Comparison of ENCODE assay signal across 10 cellular contexts in the genomic region with DNA sequence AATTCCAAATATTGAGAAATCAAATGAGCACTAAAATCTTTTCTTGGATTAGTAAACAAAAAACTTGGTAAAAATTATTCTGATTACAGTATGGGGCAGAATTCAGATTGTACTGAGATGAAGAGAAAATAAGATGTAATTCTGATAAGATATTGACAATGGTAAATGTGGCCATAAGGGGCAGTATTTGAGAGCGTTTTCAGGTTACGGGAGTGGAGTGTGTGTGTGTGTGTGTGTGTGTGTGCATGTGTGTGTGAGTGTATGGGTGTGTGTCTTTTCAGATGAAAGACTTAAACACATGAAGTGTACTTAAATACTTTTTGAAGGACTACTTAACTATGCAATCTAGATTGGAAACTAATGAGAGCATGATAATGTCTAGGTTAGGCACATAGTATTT.
DNase-seq lines count a peak whose midpoint lies in the region; ATAC-seq, FAIRE-seq and TF ChIP-seq lines count a peak whose summit lies in the region.
"Had no signal": no experiment of that assay in that cellular context is flagged by ENCODE, and none has a peak within 500 bp of the region (broad histone marks: within the 10 kb centered on the region; RNA-seq: fewer than 3 reads in every experiment).

No MANE protein-coding gene starts in this region.

- intact Hi-C loops in CD8-positive, alpha-beta T cell (cut with DNase I, micrococcal nuclease) = loop anchor here in 1 of 2 experiments (5.0 kb wide), 1 partner anchor 33 kb away; no protein-coding TSS in a partner anchor
- intact Hi-C loops in left lung (cut with DNase I) = no loop called here

- POLR2A ChIA-PET in CD8-positive, alpha-beta T cell (lab: Charles Lee) = no interaction called here

- peak; percentile 36 for FAIRE-seq in GM12892 (lab: Jason Lieb, UNC)

- ATAC-seq in CD8-positive, alpha-beta T cell = no peak
- ATAC-seq in RWPE2 (ENCODE audit: low read depth) (no peak), left lung (peak; percentile 80), HG03045 (IDR thresholded peaks at IDR 0.05; ENCODE audit: unreplicated experiment) (no peak), GM18868 (IDR thresholded peaks at IDR 0.05; ENCODE audit: unreplicated experiment) (no peak)

- H3K27ac ChIP-seq in CD8-positive, alpha-beta T cell (ENCODE audit: low read depth, low read length) = no peak overlapping the region
- H3K27ac ChIP-seq in RWPE2 (ENCODE audit: poor library complexity, severe bottlenecking) = no peak overlapping the region
- no peak overlapping the region for H3K27ac ChIP-seq in left lung
- H3K27ac ChIP-seq in tibial nerve = no peak overlapping the region
- H3K27ac ChIP-seq: right atrium auricular region had no signal

- no peaks in the 10 kb centered on the region for H3K27me3 Mint-ChIP-seq in CD8-positive, alpha-beta T cell (ENCODE audit: low read depth)

- H3K27ac Mint-ChIP-seq in CD8-positive, alpha-beta T cell = peak overlapping the region; percentile 25

- no peak for TF ChIP-seq CTCF in CD8-positive, alpha-beta T cell (IDR thresholded peaks at IDR 0.05)
- TF ChIP-seq CTCF in RWPE2 (IDR thresholded peaks at IDR 0.05; ENCODE audit: poor library complexity, severe bottlenecking) (peak; percentile 20), left lung (IDR thresholded peaks at IDR 0.05) (no peak), tibial nerve (IDR thresholded peaks at IDR 0.05) (no peak)

- H3K36me3 Mint-ChIP-seq in CD8-positive, alpha-beta T cell = peaks cover 17% of the 10 kb centered on the region

- no peak overlapping the region for H3K4me3 Mint-ChIP-seq in CD8-positive, alpha-beta T cell

- no peak for TF ChIP-seq EP300 in tibial nerve (IDR thresholded peaks at IDR 0.05)

- no peaks in the 10 kb centered on the region for H3K36me3 ChIP-seq in CD8-positive, alpha-beta T cell (ENCODE audit: insufficient read depth, low read length)
- H3K36me3 ChIP-seq in RWPE2 (ENCODE audit: low read depth) (no peaks in the 10 kb centered on the region), left lung (no peaks in the 10 kb centered on the region), tibial nerve (no peaks in the 10 kb centered on the region)
- H3K36me3 ChIP-seq: right atrium auricular region had no signal

- no peak for DNase-seq in CD8-positive, alpha-beta T cell
- no peak for DNase-seq in GM12892 (ENCODE audit: insufficient read length)
- no peak for DNase-seq in RWPE2 (ENCODE audit: low spot score)
- no peak for DNase-seq in left lung
- DNase-seq in tibial nerve (ENCODE audit: low spot score in 2 of 2) = no peak
- DNase-seq: NCI-H1436, SHP77 treated with DMSO at 0.1 percent for 48 hours had no signal

- peaks cover 18% of the 10 kb centered on the region for H3K4me1 ChIP-seq in CD8-positive, alpha-beta T cell (ENCODE audit: insufficient read depth, low read length)
- H3K4me1 ChIP-seq in RWPE2 (ENCODE audit: insufficient read depth, poor library complexity, severe bottlenecking) (no peaks in the 10 kb centered on the region), left lung (peaks cover 0 to 3% of the 10 kb centered on the region in 2 donors), tibial nerve (no peaks in the 10 kb centered on the region)
- H3K4me1 ChIP-seq: right atrium auricular region had no signal

- no peaks in the 10 kb centered on the region for H3K9me3 Mint-ChIP-seq in CD8-positive, alpha-beta T cell

- 67 to 71% methylated on average over 2 of the region's 2 CpGs for WGBS in tibial nerve, 2 donors

- H3K4me1 Mint-ChIP-seq in CD8-positive, alpha-beta T cell (ENCODE audit: low read depth) = peaks cover 56% of the 10 kb centered on the region

- CTCF ChIA-PET in CD8-positive, alpha-beta T cell (lab: Charles Lee) = interaction anchor here (0.7 kb wide), 1 partner anchor 12 kb away, joined by 3 read pairs; no protein-coding TSS in a partner anchor

- H3K9me3 ChIP-seq in CD8-positive, alpha-beta T cell (ENCODE audit: low read length) = no peaks in the 10 kb centered on the region
- H3K9me3 ChIP-seq in RWPE2 (ENCODE audit: severe bottlenecking) = no peaks in the 10 kb centered on the region
- no peaks in the 10 kb centered on the region for H3K9me3 ChIP-seq in left lung
- H3K9me3 ChIP-seq in tibial nerve = no peaks in the 10 kb centered on the region
- H3K9me3 ChIP-seq: right atrium auricular region had no signal

- no peak overlapping the region for H3K4me3 ChIP-seq in CD8-positive, alpha-beta T cell (ENCODE audit: low read depth, low read length)
- H3K4me3 ChIP-seq in RWPE2 (ENCODE audit: severe bottlenecking) (no peak overlapping the region), left lung (no peak overlapping the region), tibial nerve (no peak overlapping the region)
- H3K4me3 ChIP-seq: right atrium auricular region had no signal

- H3K27me3 ChIP-seq in CD8-positive, alpha-beta T cell (ENCODE audit: insufficient read depth, low read length) = no peaks in the 10 kb centered on the region
- H3K27me3 ChIP-seq in RWPE2 (ENCODE audit: insufficient read depth, poor library complexity, severe bottlenecking) = no peaks in the 10 kb centered on the region
- H3K27me3 ChIP-seq in left lung = no peaks in the 10 kb centered on the region
- H3K27me3 ChIP-seq in tibial nerve = no peaks in the 10 kb centered on the region
- H3K27me3 ChIP-seq: right atrium auricular region had no signal

- TF ChIP-seq POLR2A in GM12892 (IDR thresholded peaks at IDR 0.05; ENCODE audit: low read depth, low read length) (no peak), tibial nerve (IDR thresholded peaks at IDR 0.05) (no peak)
